ENCODE assay signal across 2 cellular contexts in the genomic region with DNA sequence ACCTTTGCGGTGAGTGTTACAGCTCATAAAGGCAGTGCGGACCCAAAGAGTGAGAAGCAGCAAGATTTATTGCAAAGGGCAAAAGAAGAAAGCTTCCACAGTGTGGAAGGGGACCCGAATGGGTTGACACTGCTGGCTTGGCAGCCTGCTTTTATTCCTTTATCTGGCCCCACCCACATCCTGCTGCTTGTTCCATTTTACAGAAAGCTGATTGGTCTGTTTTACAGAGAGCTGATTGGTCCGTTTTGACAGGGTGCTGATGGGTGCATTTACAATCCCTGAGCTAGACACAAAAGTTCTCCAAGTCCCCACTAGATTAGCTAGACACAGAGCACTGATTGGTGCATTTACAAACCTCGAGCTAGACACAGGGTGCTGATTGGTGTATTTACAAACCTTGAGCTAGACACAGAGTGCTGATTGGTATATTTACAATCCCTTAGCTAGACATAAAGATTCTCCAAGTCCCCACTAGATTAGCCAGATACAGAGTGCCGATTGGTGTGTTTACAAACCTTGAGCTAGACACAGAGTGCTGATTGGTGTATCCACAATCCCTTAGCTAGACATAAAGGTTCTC.
A peak's percentile ranks its signal among the peaks of the same experiment; 100 is the strongest.
TF ChIP-seq lines count a peak whose summit lies in the region.

No MANE protein-coding gene starts in this region.

TF ChIP-seq in HEK293, 187 proteins besides CTCF, POLR2A, EP300 and RAD21:
- TF ChIP-seq SP2 (tag by site-specific recombination; IDR thresholded peaks at IDR 0.05) = peak; percentile 39
TF ChIP-seq in HEK293: peak in this region for 1; not testable (repeated sequence) for 186.

TF ChIP-seq in WTC11, 78 proteins besides CTCF, POLR2A, EP300 and RAD21:
- peak; percentile 70 for TF ChIP-seq NFYB (CRISPR knock-in tag; conservative IDR thresholded peaks at IDR 0.05; ENCODE audit: low read depth)
